30 cellular contexts compared by ENCODE assay signal in genomic region chr14:39310071-39310470, GRCh38.
"Had no signal": no experiment of that assay in that cellular context is flagged by ENCODE, and none has a peak within 500 bp of the region (broad histone marks: within the 10 kb centered on the region; RNA-seq: fewer than 3 reads in every experiment).

No MANE protein-coding gene starts in this region.

- H3K4me3 ChIP-seq: body of pancreas, breast epithelium, PC-9 had no signal

- H2AFZ ChIP-seq: PC-9 had no signal

- H3K4me1 Mint-ChIP-seq: activated CD4-positive, alpha-beta T cell treated with anti-CD3 and anti-CD28 coated beads, Interleukin-2, amount 10 ng/mL, durations not matched to agents 24 days and 14 days; activated naive CD8-positive, alpha-beta T cell treated with anti-CD3 and anti-CD28 coated beads for 36 hours; activated T-helper 17 cell treated with anti-CD3 and anti-CD28 coated beads, Interleukin-2, amount 50 U/mL, for 72 hours had no signal

- FAIRE-seq: astrocyte, RCC 7860, TTC549 had no signal

- H3K4me2 ChIP-seq: PC-9 had no signal

- H3K9me3 Mint-ChIP-seq: activated CD4-positive, alpha-beta T cell treated with anti-CD3 and anti-CD28 coated beads, Interleukin-2, amount 10 ng/mL, durations not matched to agents 24 days and 14 days; activated CD8-positive, alpha-beta T cell treated with anti-CD3 and anti-CD28 coated beads for 36 hours; activated naive CD8-positive, alpha-beta T cell treated with anti-CD3 and anti-CD28 coated beads for 36 hours; activated T-cell treated with anti-CD3 and anti-CD28 coated beads, Interleukin-2, amount 50 U/mL, for 72 hours; activated T-helper 17 cell treated with anti-CD3 and anti-CD28 coated beads, Interleukin-2, amount 50 U/mL, for 72 hours; T-helper 2 cell treated with Interferon-gamma antibody and Interleukin-4, amounts not matched to agents 5 μg/mL and 100 μg/mL, for 36 hours had no signal

- H3K27me3 ChIP-seq: body of pancreas, breast epithelium had no signal

- H3K27ac ChIP-seq: body of pancreas, breast epithelium, PC-9 had no signal

- H3K27ac Mint-ChIP-seq: activated CD4-positive, alpha-beta T cell treated with anti-CD3 and anti-CD28 coated beads, Interleukin-2, amount 10 ng/mL, durations not matched to agents 24 days and 14 days; activated CD8-positive, alpha-beta T cell treated with anti-CD3 and anti-CD28 coated beads for 36 hours; activated naive CD8-positive, alpha-beta T cell treated with anti-CD3 and anti-CD28 coated beads for 36 hours; T-helper 2 cell treated with Interferon-gamma antibody and Interleukin-4, amounts not matched to agents 5 μg/mL and 100 μg/mL, for 36 hours had no signal

- H3K27me3 Mint-ChIP-seq: activated CD4-positive, alpha-beta T cell treated with anti-CD3 and anti-CD28 coated beads, Interleukin-2, amount 10 ng/mL, durations not matched to agents 24 days and 14 days; activated CD8-positive, alpha-beta T cell treated with anti-CD3 and anti-CD28 coated beads for 36 hours; activated naive CD8-positive, alpha-beta T cell treated with anti-CD3 and anti-CD28 coated beads for 36 hours; activated T-helper 17 cell treated with anti-CD3 and anti-CD28 coated beads, Interleukin-2, amount 50 U/mL, for 72 hours had no signal

- H3K9me3 ChIP-seq: body of pancreas, breast epithelium had no signal

- H3K36me3 ChIP-seq: breast epithelium had no signal

- DNase-seq: activated CD4-positive, alpha-beta T cell treated with anti-CD3 and anti-CD28 coated beads, Interleukin-2, amount 10 ng/mL, durations not matched to agents 24 days and 14 days; activated CD4-positive, alpha-beta T cell treated with anti-CD3 and anti-CD28 coated beads, Interleukin-2, amount 50 U/mL, for 4 hours; activated CD8-positive, alpha-beta T cell treated with anti-CD3 and anti-CD28 coated beads for 36 hours; activated effector memory CD4-positive, alpha-beta T cell treated with anti-CD3 and anti-CD28 coated beads, Interleukin-2, amount 50 U/mL, for 16 hours; activated naive CD4-positive, alpha-beta T cell; activated naive CD4-positive, alpha-beta T cell treated with anti-CD3 and anti-CD28 coated beads, Interleukin-2, amount 50 U/mL, for 16 hours; activated naive CD8-positive, alpha-beta T cell treated with anti-CD3 and anti-CD28 coated beads for 36 hours; activated T-cell treated with anti-CD3 and anti-CD28 coated beads, Interleukin-2, amount 50 U/mL, for 1 hour; activated T-cell treated with anti-CD3 and anti-CD28 coated beads, Interleukin-2, amount 50 U/mL, for 72 hours; body of pancreas; Kasumi-1; KG1; MM.1S; MV-4-11; NCI-H1092; NCI-H1436 treated with DMSO at 0.1 percent for 48 hours; NCI-H1694 treated with DMSO at 0.1 percent for 48 hours; NCI-H2029; NCI-H345; NCI-H524 treated with DMSO at 0.1 percent for 48 hours; NCI-H748 treated with DMSO at 0.1 percent for 48 hours; NK-92 treated with Interleukin-12 subunit alpha and Interleukin-12 subunit beta, amount 100 ng/mL, for 24 hours; PC-9; Right ventricle myocardium superior had no signal

- H3K4me1 ChIP-seq: breast epithelium had no signal

- ATAC-seq: activated CD8-positive, alpha-beta T cell treated with anti-CD3 and anti-CD28 coated beads for 36 hours; activated T-cell treated with anti-CD3 and anti-CD28 coated beads, Interleukin-2, amount 50 U/mL, for 72 hours; activated T-helper 17 cell treated with anti-CD3 and anti-CD28 coated beads, Interleukin-2, amount 50 U/mL, for 72 hours; body of pancreas had no signal

- H3K4me3 Mint-ChIP-seq: activated CD4-positive, alpha-beta T cell treated with anti-CD3 and anti-CD28 coated beads, Interleukin-2, amount 10 ng/mL, durations not matched to agents 24 days and 14 days; activated CD8-positive, alpha-beta T cell treated with anti-CD3 and anti-CD28 coated beads for 36 hours; activated naive CD8-positive, alpha-beta T cell treated with anti-CD3 and anti-CD28 coated beads for 36 hours; activated T-cell treated with anti-CD3 and anti-CD28 coated beads, Interleukin-2, amount 50 U/mL, for 72 hours; activated T-helper 17 cell treated with anti-CD3 and anti-CD28 coated beads, Interleukin-2, amount 50 U/mL, for 72 hours; T-helper 2 cell treated with Interferon-gamma antibody and Interleukin-4, amounts not matched to agents 5 μg/mL and 100 μg/mL, for 36 hours had no signal
